ENCODE assay signal across 10 cellular contexts in the genomic region with DNA sequence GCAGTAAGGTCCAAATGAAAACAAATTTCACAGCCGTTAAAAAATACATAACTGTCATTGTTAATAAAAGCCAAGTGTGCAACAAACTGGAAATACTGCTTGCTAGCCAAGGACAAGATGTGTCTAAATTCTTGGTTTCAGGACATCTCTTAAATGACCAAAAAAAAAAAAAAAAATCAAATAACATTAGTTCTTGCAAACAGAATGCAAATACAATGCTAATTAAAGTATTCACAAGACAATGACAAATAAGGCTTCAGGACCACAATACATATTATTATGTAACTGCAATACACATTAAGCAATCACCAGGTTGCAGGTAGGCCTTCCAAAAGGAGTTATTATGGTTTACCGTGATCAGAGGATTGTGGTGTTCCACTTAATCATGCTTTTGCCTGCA. TPM values are rescaled to one million over a fixed set of nuclear protein-coding genes. Genes with fewer than 3 reads are reported as not detected.
DNase-seq lines count a peak whose midpoint lies in the region; ATAC-seq and TF ChIP-seq lines count a peak whose summit lies in the region.
"Had no signal": no experiment of that assay in that cellular context is flagged by ENCODE, and none has a peak within 500 bp of the region (broad histone marks: within the 10 kb centered on the region; RNA-seq: fewer than 3 reads in every experiment).

No MANE protein-coding gene starts in this region.

- intact Hi-C loops in sciatic nerve (cut with DNase I): no loop called here

- H3K4me1 ChIP-seq in ES-I3 (ENCODE audit: insufficient read depth, low read length): peaks cover 28% of the 10 kb centered on the region; the same call in 1 of the 2 replicates

- TF ChIP-seq CTCF in fibroblast of villous mesenchyme (IDR thresholded peaks at IDR 0.05; ENCODE audit: insufficient read depth, low read depth, low read length): no peak

- DNase-seq in SK-N-MC (ENCODE audit: low read depth, low spot score) (no peak), fibroblast of villous mesenchyme (ENCODE audit: low read depth) (no peak), retina (peak; percentile 72), sciatic nerve (ENCODE audit: low spot score) (no peak)
- no peak for DNase-seq in activated T-cell treated with anti-CD3 and anti-CD28 coated beads, Interleukin-2, amount 50 U/mL, for 1 hour
- DNase-seq: activated CD4-positive, alpha-beta T cell treated with anti-CD3 and anti-CD28 coated beads for 36 hours; NCI-H2171 treated with DMSO at 0.1 percent for 48 hours had no signal

- H3K9ac ChIP-seq in ES-I3 (ENCODE audit: low read depth, low read length) (peak overlapping the region; percentile 83; the same call in 1 of the 2 replicates), SK-N-MC (ENCODE audit: insufficient read length) (peak overlapping the region; percentile 47)

- H3K36me3 ChIP-seq in ES-I3 (ENCODE audit: insufficient read depth, low read length) (no peaks in the 10 kb centered on the region), SK-N-MC (ENCODE audit: insufficient read depth, low read length) (no peaks in the 10 kb centered on the region)

- H3K27ac ChIP-seq in SK-N-MC: no peak overlapping the region

- ATAC-seq in HG03139 (IDR thresholded peaks at IDR 0.05; ENCODE audit: unreplicated experiment) (no peak), HG03460 (IDR thresholded peaks at IDR 0.05; ENCODE audit: unreplicated experiment) (no peak), sciatic nerve (no peak)
- ATAC-seq: activated CD4-positive, alpha-beta T cell treated with anti-CD3 and anti-CD28 coated beads for 36 hours had no signal

- no peaks in the 10 kb centered on the region for H3K9me3 ChIP-seq in ES-I3 (ENCODE audit: control insufficient read depth, insufficient read depth, low read length)
- no peaks in the 10 kb centered on the region for H3K9me3 ChIP-seq in SK-N-MC (ENCODE audit: low read depth, low read length)

- H3K4me3 ChIP-seq in SK-N-MC (peak overlapping the region; percentile 82), fibroblast of villous mesenchyme (ENCODE audit: low read depth, low read length) (peak overlapping the region; percentile 88)

RNA-seq across cellular contexts. Expression of gene ARHGAP21, which starts 3.6 kb away (rescaled TPM):
- 117 and 136 TPM in 2 replicates for total RNA-seq in fibroblast of villous mesenchyme
- 104 TPM for total RNA-seq in sciatic nerve
